11 cellular contexts compared by ENCODE assay signal in the genomic region with DNA sequence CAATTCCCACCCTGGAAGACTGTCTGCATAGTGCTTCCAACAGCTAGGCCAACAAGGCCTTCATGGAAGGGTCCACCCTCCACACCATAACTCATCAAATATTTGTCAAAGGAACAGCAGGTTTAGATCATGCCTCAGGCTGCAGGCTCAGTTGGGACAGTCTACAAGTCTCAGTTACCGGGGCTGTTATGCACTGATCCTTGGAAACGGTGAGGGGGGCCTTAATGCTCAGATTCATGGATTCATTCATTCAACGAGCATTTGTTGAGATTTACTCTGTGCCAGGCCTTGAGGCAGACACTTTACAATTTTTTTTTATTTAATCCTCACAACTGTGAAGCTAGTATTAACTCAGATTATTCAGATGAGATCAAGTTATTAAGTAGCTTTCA. TPM values are rescaled to one million over a fixed set of nuclear protein-coding genes. Genes with fewer than 3 reads are reported as not detected.
"Had no signal": no experiment of that assay in that cellular context is flagged by ENCODE, and none has a peak within 500 bp of the region (broad histone marks: within the 10 kb centered on the region; RNA-seq: fewer than 3 reads in every experiment).

No MANE protein-coding gene starts in this region.

- H3K36me3 ChIP-seq: adrenal gland, ascending aorta, heart left ventricle, ovary, prostate gland, vagina had no signal

- H3K27ac ChIP-seq: adrenal gland, ascending aorta, coronary artery, heart left ventricle, neutrophil, ovary, prostate gland, spleen, testis, vagina had no signal

- H3K4me3 ChIP-seq: adrenal gland, ascending aorta, coronary artery, heart left ventricle, ovary, prostate gland, spleen, testis, vagina had no signal

- H3K9me3 ChIP-seq: adrenal gland, ascending aorta, heart left ventricle, neutrophil, ovary, prostate gland, spleen, testis, vagina had no signal

- H3K4me1 ChIP-seq: adrenal gland, ascending aorta, prostate gland, testis, vagina had no signal

- H3K27me3 ChIP-seq: adrenal gland, ascending aorta, heart left ventricle, neutrophil, ovary, spleen, testis, vagina had no signal

- FAIRE-seq: islet of Langerhans had no signal

- DNase-seq: spleen had no signal

RNA-seq across cellular contexts. Expression of gene CLSPN, which starts 42.3 kb away (rescaled TPM):
- total RNA-seq: ascending aorta had no signal
